ENCODE assay signal across 9 cellular contexts in the genomic region with DNA sequence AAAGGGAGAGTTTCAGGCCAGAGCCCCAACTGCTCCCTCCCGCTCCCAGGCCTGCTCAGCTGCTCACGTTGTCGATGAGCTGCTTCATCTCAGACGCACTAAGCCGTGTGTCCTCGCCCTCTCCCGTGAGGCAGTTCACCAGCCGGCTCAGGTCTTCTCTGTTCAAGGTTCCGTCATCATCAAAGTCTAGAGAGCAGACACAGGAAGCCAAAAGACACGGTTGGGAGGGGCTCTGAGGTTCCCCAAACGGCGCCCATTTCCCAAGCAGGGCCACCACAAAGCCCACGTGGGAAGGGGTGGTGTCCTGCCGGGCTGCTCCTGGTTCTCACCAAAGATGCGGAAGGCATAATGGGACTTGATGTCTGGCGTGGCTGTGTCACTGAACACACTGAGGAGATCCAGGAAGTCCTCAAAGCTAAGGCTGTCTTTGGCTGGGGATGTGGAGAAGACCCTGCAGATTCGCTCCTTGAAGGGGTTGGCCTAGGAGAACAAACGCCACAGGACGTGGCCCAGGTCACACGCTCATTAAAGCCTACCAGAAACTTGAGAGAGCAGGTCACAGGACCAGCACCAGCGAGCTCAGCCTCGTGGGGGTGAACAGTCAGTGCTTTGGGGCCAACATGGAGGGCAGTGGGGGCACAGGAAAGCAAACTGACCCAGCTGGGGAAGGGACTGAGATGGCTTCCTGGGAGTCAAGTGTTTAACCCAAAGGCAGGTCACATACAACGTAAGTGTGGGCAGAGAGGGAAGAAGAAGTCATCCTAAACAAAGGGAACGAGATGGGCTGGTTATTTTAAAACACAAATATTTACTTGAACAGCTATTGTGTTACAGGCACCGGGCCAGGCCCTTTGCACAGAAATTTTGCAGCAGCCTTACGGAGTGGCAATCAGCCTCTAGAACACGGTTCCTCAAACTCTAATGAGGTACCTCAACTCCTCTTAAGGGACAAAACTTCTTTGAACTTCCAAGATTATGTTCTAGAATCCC. TPM values are rescaled to one million over a fixed set of nuclear protein-coding genes. Genes with fewer than 3 reads are reported as not detected.
DNase-seq lines count a peak whose midpoint lies in the region; ATAC-seq and TF ChIP-seq lines count a peak whose summit lies in the region.
"Had no signal": no experiment of that assay in that cellular context is flagged by ENCODE, and none has a peak within 500 bp of the region (broad histone marks: within the 10 kb centered on the region; RNA-seq: fewer than 3 reads in every experiment).

No MANE protein-coding gene starts in this region.

- H3K9me3 ChIP-seq in CD4-positive, CD25-positive, alpha-beta regulatory T cell (ENCODE audit: control insufficient read depth in 2 of 2, low read length in 2 of 2) = no peaks in the 10 kb centered on the region
- H3K9me3 ChIP-seq in tibial nerve = no peaks in the 10 kb centered on the region
- H3K9me3 ChIP-seq: tibial artery had no signal

- POLR2A ChIA-PET in RWPE1 (lab: Yijun Ruan, JAX; ENCODE audit: low non-redundant PET) = interaction anchor here (0.6 kb wide), 1 partner anchor 17 kb away, joined by 7 read pairs; no protein-coding TSS in a partner anchor

- ATAC-seq in CD4-positive, CD25-positive, alpha-beta regulatory T cell (ENCODE audit: low read depth in 2 of 2) = peak; percentile 69 to 72

- peak overlapping the region; percentile 74 for H3K4me3 ChIP-seq in CD4-positive, CD25-positive, alpha-beta regulatory T cell (ENCODE audit: low read depth, low read length)
- no peak overlapping the region for H3K4me3 ChIP-seq in tibial nerve

- H3K4me1 Mint-ChIP-seq in CD4-positive, CD25-positive, alpha-beta regulatory T cell = peaks cover 9 to 60% (median 37%) of the 10 kb centered on the region in 4 donors
- peaks cover 15% of the 10 kb centered on the region for H3K4me1 Mint-ChIP-seq in neural crest cell

- DNase-seq in CD4-positive, CD25-positive, alpha-beta regulatory T cell = peak; percentile 78 to 92 (median 88)
- DNase-seq in RWPE1 (ENCODE audit: low spot score) = no peak
- peak; percentile 70 for DNase-seq in activated naive CD4-positive, alpha-beta T cell treated with anti-CD3 and anti-CD28 coated beads, Interleukin-2, amount 50 U/mL, for 16 hours
- DNase-seq in neural crest cell (ENCODE audit: low read depth, low spot score) = no peak
- no peak for DNase-seq in tibial nerve (ENCODE audit: low spot score in 2 of 2)
- no peak for DNase-seq in NCI-H2107 treated with DMSO at 0.1 percent for 48 hours (lab: John Stamatoyannopoulos, UW; ENCODE audit: unreplicated experiment)
- DNase-seq in COR-L47 (lab: John Stamatoyannopoulos, UW) = no peak
- no peak for DNase-seq in NCI-H345 treated with DMSO at 0.1 percent for 48 hours (lab: John Stamatoyannopoulos, UW; ENCODE audit: unreplicated experiment)

- H3K9me3 Mint-ChIP-seq in CD4-positive, CD25-positive, alpha-beta regulatory T cell = no peaks in the 10 kb centered on the region
- no peaks in the 10 kb centered on the region for H3K9me3 Mint-ChIP-seq in neural crest cell

- TF ChIP-seq EP300 in tibial nerve (IDR thresholded peaks at IDR 0.05) = no peak

- peak overlapping the region; percentile 96 for H3K27ac ChIP-seq in CD4-positive, CD25-positive, alpha-beta regulatory T cell (ENCODE audit: insufficient read depth, low read length, poor library complexity, severe bottlenecking)
- H3K27ac ChIP-seq in RWPE1 (peak overlapping the region; percentile 94), tibial nerve (peak overlapping the region in 3 of 4 donors; percentile 54 to 96 (median 75))

- H3K36me3 Mint-ChIP-seq in CD4-positive, CD25-positive, alpha-beta regulatory T cell = peaks cover 18% of the 10 kb centered on the region
- peaks cover 5% of the 10 kb centered on the region for H3K36me3 Mint-ChIP-seq in neural crest cell (ENCODE audit: low read depth)

- CTCF ChIA-PET in RWPE1 (lab: Yijun Ruan, JAX) = interaction anchor here (0.6 to 1.8 kb wide), 5 partner anchors 10 to 127 kb away, joined by 3 to 5 read pairs (median 4); no protein-coding TSS in a partner anchor

- H3K4me3 Mint-ChIP-seq in CD4-positive, CD25-positive, alpha-beta regulatory T cell = peak overlapping the region; percentile 86 to 92 (median 90)
- peak overlapping the region; percentile 83 for H3K4me3 Mint-ChIP-seq in neural crest cell

- TF ChIP-seq CTCF in RWPE1 (conservative IDR thresholded peaks at IDR 0.05; ENCODE audit: low read depth) (no peak), neural crest cell (conservative IDR thresholded peaks at IDR 0.05) (no peak), tibial nerve (IDR thresholded peaks at IDR 0.05) (no peak)

- peak overlapping the region; percentile 98 to 100 (median 100) for H3K27ac Mint-ChIP-seq in CD4-positive, CD25-positive, alpha-beta regulatory T cell
- no peak overlapping the region for H3K27ac Mint-ChIP-seq in neural crest cell (ENCODE audit: unreplicated experiment)

- H3K36me3 ChIP-seq in CD4-positive, CD25-positive, alpha-beta regulatory T cell (ENCODE audit: control insufficient read depth, insufficient read depth, low read length) = peaks cover 25% of the 10 kb centered on the region
- peaks cover 0 to 61% (median 5%) of the 10 kb centered on the region in 3 donors for H3K36me3 ChIP-seq in tibial nerve

- H3K4me1 ChIP-seq in CD4-positive, CD25-positive, alpha-beta regulatory T cell (ENCODE audit: control insufficient read depth, insufficient read depth, low read length, poor library complexity, severe bottlenecking) = peaks cover 51% of the 10 kb centered on the region
- H3K4me1 ChIP-seq in tibial nerve = peaks cover 0 to 41% (median 27%) of the 10 kb centered on the region in 4 donors

- H3K27me3 Mint-ChIP-seq in CD4-positive, CD25-positive, alpha-beta regulatory T cell = no peaks in the 10 kb centered on the region
- H3K27me3 Mint-ChIP-seq in neural crest cell (ENCODE audit: low read depth) = no peaks in the 10 kb centered on the region

- TF ChIP-seq POLR2A in tibial nerve (IDR thresholded peaks at IDR 0.05) = no peak

- no peaks in the 10 kb centered on the region for H3K27me3 ChIP-seq in CD4-positive, CD25-positive, alpha-beta regulatory T cell (ENCODE audit: control insufficient read depth, insufficient read depth, low read length)
- no peaks in the 10 kb centered on the region for H3K27me3 ChIP-seq in tibial nerve
- H3K27me3 ChIP-seq: tibial artery had no signal

- WGBS in tibial nerve, 2 donors = 67 to 70% methylated on average over 27 of the region's 27 CpGs

RNA-seq across cellular contexts. Expression of gene CIB1, which starts 2.4 kb away (rescaled TPM):
- total RNA-seq in CD4-positive, CD25-positive, alpha-beta regulatory T cell = 148 TPM
- 100 to 1,000 TPM; 185 to 263 (median 222) TPM for polyA plus RNA-seq in CD4-positive, CD25-positive, alpha-beta regulatory T cell
- total RNA-seq in neural crest cell (23.1 and 24.5 TPM in 2 replicates), tibial nerve (10 to 100 TPM; 27.5 to 48.1 (median 37.8) TPM)

RNA-seq across cellular contexts. Expression of gene GDPGP1, which starts 2.7 kb away (rescaled TPM):
- 3.3 TPM for total RNA-seq in CD4-positive, CD25-positive, alpha-beta regulatory T cell
- polyA plus RNA-seq in CD4-positive, CD25-positive, alpha-beta regulatory T cell = 1 to 10 TPM in 2 of 4 donors, under 1 TPM in 2; 0.84 to 1.6 (median 1.1) TPM
- 5.8 and 7.0 TPM in 2 replicates for total RNA-seq in neural crest cell
- 1 to 10 TPM; 1.4 to 6.9 (median 4.9) TPM for total RNA-seq in tibial nerve

RNA-seq across cellular contexts. Expression of gene TTLL13, which starts 18.0 kb away (rescaled TPM):
- total RNA-seq in CD4-positive, CD25-positive, alpha-beta regulatory T cell = 0.25 TPM
- polyA plus RNA-seq in CD4-positive, CD25-positive, alpha-beta regulatory T cell = under 1 TPM in 3 of 4 donors, not detected in 1; 0.13 to 0.64 (median 0.18) TPM
- total RNA-seq in neural crest cell (0.19 TPM in 1 of 2 replicates, not detected in the other), tibial nerve (under 1 TPM in 1 of 4 donors, not detected in 3; 0.60 TPM)

RNA-seq across cellular contexts. Expression of gene SEMA4B, which starts 30.2 kb away (rescaled TPM):
- 20.2 TPM for total RNA-seq in CD4-positive, CD25-positive, alpha-beta regulatory T cell
- 1 to 10 TPM; 5.1 to 7.3 (median 6.8) TPM for polyA plus RNA-seq in CD4-positive, CD25-positive, alpha-beta regulatory T cell
- total RNA-seq in neural crest cell = 24.0 and 26.3 TPM in 2 replicates
- total RNA-seq in tibial nerve = 100 to 1,000 TPM in 1 of 4 donors, 10 to 100 TPM in 3; 43.1 to 104 (median 59.0) TPM

RNA-seq across cellular contexts. Expression of gene NGRN, which starts 34.1 kb away (rescaled TPM):
- total RNA-seq in CD4-positive, CD25-positive, alpha-beta regulatory T cell = 46.6 TPM
- 10 to 100 TPM; 39.0 to 54.1 (median 47.2) TPM for polyA plus RNA-seq in CD4-positive, CD25-positive, alpha-beta regulatory T cell
- 126 and 132 TPM in 2 replicates for total RNA-seq in neural crest cell
- total RNA-seq in tibial nerve = 10 to 100 TPM; 70.1 to 90.0 (median 74.6) TPM

Comparison
In these comparisons a context has a peak if more than half of its experiments do, and no peak if none do; other contexts are left out.
1. DNase-seq: peak in CD4-positive, CD25-positive, alpha-beta regulatory T cell (3 of 3) and activated naive CD4-positive, alpha-beta T cell treated with anti-CD3 and anti-CD28 coated beads, Interleukin-2, amount 50 U/mL, for 16 hours (single experiment); none in RWPE1 (single experiment), neural crest cell (single experiment), tibial nerve (0 of 2), NCI-H2107 treated with DMSO at 0.1 percent for 48 hours (single experiment), COR-L47 (single experiment) and NCI-H345 treated with DMSO at 0.1 percent for 48 hours (single experiment).
2. Peak in every context shown above with its lines, with median percentiles within 50 percentile points of each other: H3K27ac ChIP-seq.